1 cellular context compared by ENCODE assay signal in genomic region chr16:72500545-72500944, GRCh38.
TF ChIP-seq lines count a peak whose summit lies in the region.

No MANE protein-coding gene starts in this region.

TF ChIP-seq in SK-N-SH treated with all-trans-retinoic acid at 6 μM for 48 hours, 23 proteins besides CTCF, POLR2A, EP300 and RAD21 (continued from another document):
- TF ChIP-seq TSHZ2 (CRISPR knock-in tag; IDR thresholded peaks at IDR 0.05) (no peak), ZNF565 (CRISPR knock-in tag; conservative IDR thresholded peaks at IDR 0.05; ENCODE audit: low read depth) (no peak), GLIS3 (CRISPR knock-in tag; IDR thresholded peaks at IDR 0.05) (no peak), CREB5 (CRISPR knock-in tag; IDR thresholded peaks at IDR 0.05; ENCODE audit: low read depth) (no peak), ISL1 (CRISPR knock-in tag; IDR thresholded peaks at IDR 0.05) (no peak), ZFP3 (CRISPR knock-in tag; IDR thresholded peaks at IDR 0.05) (no peak), TCF4 (CRISPR knock-in tag; IDR thresholded peaks at IDR 0.05; ENCODE audit: borderline replicate concordance) (no peak), SNAI2 (CRISPR knock-in tag; IDR thresholded peaks at IDR 0.05) (no peak), ZFP30 (CRISPR knock-in tag; IDR thresholded peaks at IDR 0.05) (no peak), PPARA (CRISPR knock-in tag; IDR thresholded peaks at IDR 0.05; ENCODE audit: borderline replicate concordance) (no peak), RARB (CRISPR knock-in tag; IDR thresholded peaks at IDR 0.05) (no peak), ARNTL (CRISPR knock-in tag; IDR thresholded peaks at IDR 0.05; ENCODE audit: borderline replicate concordance, low read depth) (no peak), ZNF8 (CRISPR knock-in tag; IDR thresholded peaks at IDR 0.05) (no peak), ESRRG (CRISPR knock-in tag; IDR thresholded peaks at IDR 0.05) (no peak), ZNF70 (CRISPR knock-in tag; IDR thresholded peaks at IDR 0.05) (no peak)
